Comparison of ENCODE assay signal across 35 cellular contexts in genomic region chr1:37661401-37661800, GRCh38. TPM values are rescaled to one million over a fixed set of nuclear protein-coding genes. Genes with fewer than 3 reads are reported as not detected.
A peak's percentile ranks its signal among the peaks of the same experiment; 100 is the strongest.
DNase-seq lines count a peak whose midpoint lies in the region; ATAC-seq, FAIRE-seq and TF ChIP-seq lines count a peak whose summit lies in the region.
"Had no signal": no experiment of that assay in that cellular context is flagged by ENCODE, and none has a peak within 500 bp of the region (broad histone marks: within the 10 kb centered on the region; RNA-seq: fewer than 3 reads in every experiment).

No MANE protein-coding gene starts in this region.

- H3K27ac ChIP-seq in HCT116 (ENCODE audit: low read depth, low read length) (no peak overlapping the region), kidney (ENCODE audit: low read depth in 2 of 2, low read length in 2 of 2) (no peak overlapping the region), smooth muscle cell (ENCODE audit: low read depth) (no peak overlapping the region)
- H3K27ac ChIP-seq: C4-2B, parathyroid adenoma, Peyer's patch had no signal

- no peak overlapping the region for H3K9ac ChIP-seq in HCT116 (ENCODE audit: low read length)
- no peak overlapping the region for H3K9ac ChIP-seq in kidney (ENCODE audit: low read length in 2 of 2)
- H3K9ac ChIP-seq in smooth muscle cell (ENCODE audit: low read depth): no peak overlapping the region
- H3K9ac ChIP-seq: parathyroid adenoma had no signal

- H3K9me2 ChIP-seq in HCT116 (ENCODE audit: insufficient read depth): no peaks in the 10 kb centered on the region

- H4K20me1 ChIP-seq in HCT116 (ENCODE audit: insufficient read depth) (no peaks in the 10 kb centered on the region), smooth muscle cell (ENCODE audit: low read depth) (no peaks in the 10 kb centered on the region)

- RAD21 ChIA-PET in HCT116 (lab: Charles Lee; ENCODE audit: low non-redundant PET in 1 of 2, low total read pairs in 2 of 2, uncharacterized antibody in 2 of 2, unreplicated experiment in 2 of 2): no interaction called here

- H3K27ac Mint-ChIP-seq in WTC11: no peak overlapping the region
- no peak overlapping the region for H3K27ac Mint-ChIP-seq in activated CD8-positive, alpha-beta T cell treated with anti-CD3 and anti-CD28 coated beads, Interleukin-2, amount 10 ng/mL, durations not matched to agents 7 days and 5 days
- H3K27ac Mint-ChIP-seq: immature natural killer cell; naive thymus-derived CD8-positive, alpha-beta T cell; stimulated activated naive B cell treated with anti-CD40 and anti-IgM and Interleukin-4, amounts not matched to agents 10 μg/mL and 1 μg/mL and 100 μg/mL, for 72 hours had no signal

- H3K9me3 Mint-ChIP-seq in WTC11: no peaks in the 10 kb centered on the region
- H3K9me3 Mint-ChIP-seq in activated CD8-positive, alpha-beta T cell treated with anti-CD3 and anti-CD28 coated beads, Interleukin-2, amount 10 ng/mL, durations not matched to agents 7 days and 5 days (ENCODE audit: insufficient read depth): no peaks in the 10 kb centered on the region
- H3K9me3 Mint-ChIP-seq: activated T-cell treated with anti-CD3 and anti-CD28 coated beads, Interleukin-2, amount 50 U/mL, for 4 hours; naive thymus-derived CD8-positive, alpha-beta T cell; stimulated activated naive B cell treated with anti-CD40 and anti-IgM and Interleukin-4, amounts not matched to agents 10 μg/mL and 1 μg/mL and 100 μg/mL, for 72 hours had no signal

- H3K36me3 ChIP-seq in HCT116 (ENCODE audit: control insufficient read depth in 1 of 2, insufficient read depth in 2 of 2, low read length in 2 of 2) (no peaks in the 10 kb centered on the region), kidney (ENCODE audit: control insufficient read depth in 1 of 2, insufficient read depth in 2 of 2, low read length in 2 of 2) (no peaks in the 10 kb centered on the region), smooth muscle cell (ENCODE audit: low read depth) (no peaks in the 10 kb centered on the region)
- H3K36me3 ChIP-seq: Peyer's patch, suprapubic skin had no signal

- TF ChIP-seq CTCF in HCT116 (IDR thresholded peaks at IDR 0.05 in 2 of 3, conservative IDR thresholded peaks at IDR 0.05 in 1 of 3; ENCODE audit: borderline replicate concordance in 1 of 3, insufficient read depth in 1 of 3, low read depth in 2 of 3, low read length in 2 of 3): no peak
- no peak for TF ChIP-seq CTCF in WTC11 (IDR thresholded peaks at IDR 0.05)
- no peak for TF ChIP-seq CTCF in kidney (IDR thresholded peaks at IDR 0.05; ENCODE audit: borderline replicate concordance, extremely low read depth, insufficient read depth)
- no peak for TF ChIP-seq CTCF in smooth muscle cell (IDR thresholded peaks at IDR 0.05; ENCODE audit: borderline replicate concordance, insufficient read depth, poor library complexity, severe bottlenecking)

- H3K4me2 ChIP-seq in HCT116 (ENCODE audit: low read length) (no peak overlapping the region), smooth muscle cell (no peak overlapping the region)

- no TSS peak for BruUV-seq in HCT116 (replicated peaks; lab: Mats Ljungman, UMichigan)

- no peaks in the 10 kb centered on the region for H3F3A ChIP-seq in smooth muscle cell (ENCODE audit: low read depth)

- H3K4me1 ChIP-seq in HCT116 (ENCODE audit: control insufficient read depth in 1 of 2, insufficient read depth in 2 of 2, low read length in 2 of 2): no peaks in the 10 kb centered on the region
- H3K4me1 ChIP-seq in kidney (ENCODE audit: control insufficient read depth in 1 of 2, insufficient read depth in 1 of 2, low read depth in 1 of 2, low read length in 2 of 2): no peaks in the 10 kb centered on the region
- H3K4me1 ChIP-seq in smooth muscle cell (ENCODE audit: low read depth): peaks cover 25% of the 10 kb centered on the region
- H3K4me1 ChIP-seq: parathyroid adenoma, Peyer's patch had no signal

- POLR2A ChIA-PET in HCT116 (lab: Charles Lee): no interaction called here
- POLR2A ChIA-PET in WTC11 (lab: Charles Lee): no interaction called here
- POLR2A ChIA-PET in activated CD8-positive, alpha-beta T cell treated with anti-CD3 and anti-CD28 coated beads, Interleukin-2, amount 10 ng/mL, durations not matched to agents 7 days and 5 days (lab: Charles Lee): no interaction called here

- H3K27me3 ChIP-seq in HCT116 (ENCODE audit: insufficient read depth, low read length) (no peaks in the 10 kb centered on the region), smooth muscle cell (ENCODE audit: low read depth) (no peaks in the 10 kb centered on the region)
- H3K27me3 ChIP-seq: Peyer's patch had no signal

- no peak for FAIRE-seq in kidney (lab: Jason Lieb, UNC)
- FAIRE-seq: endometrium, GM12891 had no signal

- ATAC-seq in HCT116 (peak; percentile 29; the same call in 1 of the 2 replicates), WTC11 (peak; percentile 10)
- ATAC-seq in activated CD8-positive, alpha-beta T cell treated with anti-CD3 and anti-CD28 coated beads, Interleukin-2, amount 10 ng/mL, durations not matched to agents 7 days and 5 days: no peak
- ATAC-seq: activated T-cell treated with anti-CD3 and anti-CD28 coated beads, Interleukin-2, amount 50 U/mL, for 4 hours; left ventricle myocardium superior; naive thymus-derived CD8-positive, alpha-beta T cell; right cardiac atrium; stimulated activated naive B cell treated with anti-CD40 and anti-IgM and Interleukin-4, amounts not matched to agents 10 μg/mL and 1 μg/mL and 100 μg/mL, for 72 hours had no signal

- CTCF ChIA-PET in HCT116 (lab: Charles Lee): no interaction called here
- CTCF ChIA-PET in WTC11 (lab: Charles Lee): interaction anchor here (1.0 kb wide), 1 partner anchor 30 kb away, joined by 3 read pairs; no protein-coding TSS in a partner anchor
- CTCF ChIA-PET in activated CD8-positive, alpha-beta T cell treated with anti-CD3 and anti-CD28 coated beads, Interleukin-2, amount 10 ng/mL, durations not matched to agents 7 days and 5 days (lab: Charles Lee): no interaction called here

- H3K79me2 ChIP-seq in HCT116 (ENCODE audit: insufficient read depth, low read length): no peaks in the 10 kb centered on the region
- no peaks in the 10 kb centered on the region for H3K79me2 ChIP-seq in smooth muscle cell (ENCODE audit: low read depth)
- H3K79me2 ChIP-seq: parathyroid adenoma had no signal

- no peak for TF ChIP-seq POLR2A in HCT116 (IDR thresholded peaks at IDR 0.05; ENCODE audit: borderline replicate concordance, extremely low read depth, insufficient read depth, insufficient read length)

- peaks cover 13% of the 10 kb centered on the region for H3K27me3 Mint-ChIP-seq in WTC11 (ENCODE audit: low read depth)
- H3K27me3 Mint-ChIP-seq in activated CD8-positive, alpha-beta T cell treated with anti-CD3 and anti-CD28 coated beads, Interleukin-2, amount 10 ng/mL, durations not matched to agents 7 days and 5 days (ENCODE audit: low read depth): peaks cover 29% of the 10 kb centered on the region

- 65% methylated on average over 9 of the region's 9 CpGs for WGBS in smooth muscle cell (ENCODE audit: low lambda C conversion rate)

- peak; percentile 71 for DNase-seq in AG20443 (ENCODE audit: low spot score)
- no peak for DNase-seq in HCT116 (ENCODE audit: low read depth, low spot score)
- no peak for DNase-seq in WTC11 (ENCODE audit: low spot score)
- DNase-seq in kidney: peak; percentile 37
- no peak for DNase-seq in activated CD8-positive, alpha-beta T cell treated with anti-CD3 and anti-CD28 coated beads, Interleukin-2, amount 10 ng/mL, durations not matched to agents 7 days and 5 days
- no peak for DNase-seq in stimulated activated CD4-positive, alpha-beta T cell treated with anti-CD3 and anti-CD28 coated beads, Interleukin-2, amount 100 ng/mL, for 48 hours
- no peak for DNase-seq in smooth muscle cell (lab: John Stamatoyannopoulos, UW; ENCODE audit: unreplicated experiment)
- DNase-seq in NCI-H1092 treated with DMSO at 0.1 percent for 48 hours (lab: John Stamatoyannopoulos, UW): no peak
- DNase-seq: ACHN; activated CD4-positive, alpha-beta T cell treated with anti-CD3 and anti-CD28 coated beads for 4 hours; activated gamma-delta T cell treated with Interleukin-2 at 50 U/mL for 16 hours; activated T-cell treated with anti-CD3 and anti-CD28 coated beads, Interleukin-2, amount 50 U/mL, for 4 hours; Calu3; dermis blood vessel endothelial cell; hypothalamus; immature natural killer cell; left ventricle myocardium superior; midbrain; naive thymus-derived CD8-positive, alpha-beta T cell; NCI-H1105; NCI-H187 treated with DMSO at 0.1 percent for 48 hours; NCI-H2171 treated with DMSO at 0.1 percent for 48 hours; NCI-H524 treated with DMSO at 0.1 percent for 48 hours; right cardiac atrium; stimulated activated CD4-positive, alpha-beta T cell treated with anti-CD3 and anti-CD28 coated beads, Interleukin-12 subunit alpha, Interleukin-12 subunit beta, amount 100 ng/mL, for 4 hours; stimulated activated CD4-positive, alpha-beta T cell treated with anti-CD3 and anti-CD28 coated beads, Interleukin-4, amount 100 ng/mL, for 4 hours; stimulated activated naive B cell treated with anti-CD40 and anti-IgM and Interleukin-4, amounts not matched to agents 10 μg/mL and 1 μg/mL and 100 μg/mL, for 72 hours; T-helper 2 cell had no signal

- no peak overlapping the region for H3K4me3 Mint-ChIP-seq in WTC11
- H3K4me3 Mint-ChIP-seq in activated CD8-positive, alpha-beta T cell treated with anti-CD3 and anti-CD28 coated beads, Interleukin-2, amount 10 ng/mL, durations not matched to agents 7 days and 5 days: no peak overlapping the region
- H3K4me3 Mint-ChIP-seq: activated T-cell treated with anti-CD3 and anti-CD28 coated beads, Interleukin-2, amount 50 U/mL, for 4 hours; immature natural killer cell; naive thymus-derived CD8-positive, alpha-beta T cell; stimulated activated naive B cell treated with anti-CD40 and anti-IgM and Interleukin-4, amounts not matched to agents 10 μg/mL and 1 μg/mL and 100 μg/mL, for 72 hours had no signal

- H2AFZ ChIP-seq in HCT116 (ENCODE audit: low read depth, low read length, poor library complexity, severe bottlenecking): no peak overlapping the region
- H2AFZ ChIP-seq in smooth muscle cell (ENCODE audit: low read depth): no peak overlapping the region
- H2AFZ ChIP-seq: parathyroid adenoma had no signal

- H3K4me3 ChIP-seq in HCT116 (replicated peaks in 1 of 2; ENCODE audit: low read depth in 1 of 2, low read length in 2 of 2): no peak overlapping the region
- no peak overlapping the region for H3K4me3 ChIP-seq in kidney (ENCODE audit: low read length in 2 of 2)
- no peak overlapping the region for H3K4me3 ChIP-seq in smooth muscle cell
- H3K4me3 ChIP-seq: Peyer's patch, suprapubic skin had no signal

- peaks cover 16% of the 10 kb centered on the region for H3K4me1 Mint-ChIP-seq in WTC11
- no peaks in the 10 kb centered on the region for H3K4me1 Mint-ChIP-seq in activated CD8-positive, alpha-beta T cell treated with anti-CD3 and anti-CD28 coated beads, Interleukin-2, amount 10 ng/mL, durations not matched to agents 7 days and 5 days (ENCODE audit: low read depth)
- H3K4me1 Mint-ChIP-seq: immature natural killer cell; naive thymus-derived CD8-positive, alpha-beta T cell had no signal

- no peaks in the 10 kb centered on the region for H3K9me3 ChIP-seq in HCT116 (ENCODE audit: control insufficient read depth in 1 of 2, insufficient read depth in 1 of 2, low read depth in 1 of 2, low read length in 2 of 2)
- H3K9me3 ChIP-seq in kidney (ENCODE audit: control insufficient read depth in 1 of 2, low read length in 2 of 2): no peaks in the 10 kb centered on the region
- H3K9me3 ChIP-seq in smooth muscle cell (replicated peaks; ENCODE audit: low read depth): no peaks in the 10 kb centered on the region
- H3K9me3 ChIP-seq: Peyer's patch, suprapubic skin had no signal

- no peak for TF ChIP-seq RAD21 in HCT116 (IDR thresholded peaks at IDR 0.05; ENCODE audit: low read depth)

- intact Hi-C loops in HCT116 (cut with micrococcal nuclease): no loop called here
- intact Hi-C loops in kidney (cut with DNase I): no loop called here

- H3K36me3 Mint-ChIP-seq in WTC11: no peaks in the 10 kb centered on the region
- no peaks in the 10 kb centered on the region for H3K36me3 Mint-ChIP-seq in activated CD8-positive, alpha-beta T cell treated with anti-CD3 and anti-CD28 coated beads, Interleukin-2, amount 10 ng/mL, durations not matched to agents 7 days and 5 days (ENCODE audit: low read depth)
- H3K36me3 Mint-ChIP-seq: immature natural killer cell; naive thymus-derived CD8-positive, alpha-beta T cell; stimulated activated naive B cell treated with anti-CD40 and anti-IgM and Interleukin-4, amounts not matched to agents 10 μg/mL and 1 μg/mL and 100 μg/mL, for 72 hours had no signal

RNA-seq across cellular contexts. Expression of gene RSPO1, which starts 26.7 kb away (rescaled TPM):
- total RNA-seq in HCT116 (2021; ENCODE audit: unreplicated experiment) (0.15 TPM), WTC11 (2021) (0.11 to 0.16 TPM (median 0.13 TPM) in 3 replicates), kidney (0.19 TPM), smooth muscle cell (not detected in 2 replicates)
- polyA plus RNA-seq in HCT116 (2012): 0.11 and 0.12 TPM in 2 replicates
- polyA plus RNA-seq in kidney (ENCODE audit: insufficient read depth, low read depth, low replicate concordance) (0.26 TPM), smooth muscle cell (not detected in 2 replicates)
- total RNA-seq in activated CD8-positive, alpha-beta T cell treated with anti-CD3 and anti-CD28 coated beads, Interleukin-2, amount 10 ng/mL, durations not matched to agents 7 days and 5 days: not detected
- total RNA-seq: activated T-cell treated with anti-CD3 and anti-CD28 coated beads, Interleukin-2, amount 50 U/mL, for 4 hours; Calu3; dermis blood vessel endothelial cell; naive thymus-derived CD8-positive, alpha-beta T cell; SK-MEL-5 had no signal
- polyA plus RNA-seq: immature natural killer cell, right cardiac atrium had no signal

RNA-seq across cellular contexts. Expression of gene CDCA8, which starts 30.9 kb away (rescaled TPM):
- total RNA-seq in HCT116 (2021; ENCODE audit: unreplicated experiment) (51.7 TPM), WTC11 (2021) (42.1 to 47.7 TPM (median 43.3 TPM) in 3 replicates), kidney (1.0 TPM), smooth muscle cell (2.4 and 5.4 TPM in 2 replicates)
- polyA plus RNA-seq in HCT116 (2012): 66.8 and 76.0 TPM in 2 replicates
- polyA plus RNA-seq in kidney (ENCODE audit: insufficient read depth, low read depth, low replicate concordance) (0.71 TPM), smooth muscle cell (9.9 and 12.4 TPM in 2 replicates)
- 100 to 1,000 TPM in 1 of 2 experiments, 10 to 100 TPM in 1; 97.3 to 102 TPM for total RNA-seq in activated CD8-positive, alpha-beta T cell treated with anti-CD3 and anti-CD28 coated beads, Interleukin-2, amount 10 ng/mL, durations not matched to agents 7 days and 5 days

Comparison
In these comparisons a context has a peak if more than half of its experiments do, and no peak if none do; other contexts are left out.
1. DNase-seq: peak in AG20443 (single experiment) and kidney (single experiment); none in HCT116 (single experiment), WTC11 (single experiment), activated CD8-positive, alpha-beta T cell treated with anti-CD3 and anti-CD28 coated beads, Interleukin-2, amount 10 ng/mL, durations not matched to agents 7 days and 5 days (single experiment), stimulated activated CD4-positive, alpha-beta T cell treated with anti-CD3 and anti-CD28 coated beads, Interleukin-2, amount 100 ng/mL, for 48 hours (0 of 2), smooth muscle cell (single experiment) and NCI-H1092 treated with DMSO at 0.1 percent for 48 hours (single experiment).